1 cellular context compared by ENCODE assay signal in the genomic region with DNA sequence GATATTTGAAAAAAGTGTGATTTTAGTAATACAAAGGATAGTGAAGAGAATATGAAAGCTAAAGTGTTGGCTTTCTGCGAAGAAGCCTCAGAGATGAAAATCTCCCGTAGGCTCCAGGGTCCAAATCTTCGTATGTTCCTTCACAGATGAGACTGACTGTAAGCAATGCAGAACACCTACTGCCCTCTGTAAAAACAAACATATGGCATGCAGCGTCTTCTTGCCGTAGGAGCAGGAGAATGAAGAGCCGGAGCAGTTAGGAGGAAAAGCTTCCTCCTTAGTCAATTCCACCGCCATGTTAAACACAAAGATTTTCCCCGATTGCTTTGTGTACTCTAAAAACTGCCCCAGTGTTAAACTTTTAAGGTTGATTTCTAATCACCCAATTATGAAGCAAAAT.
TF ChIP-seq lines count a peak whose summit lies in the region.

No MANE protein-coding gene starts in this region.

TF ChIP-seq in HepG2, 621 proteins besides CTCF, POLR2A, EP300 and RAD21:
- peak; percentile 73 for TF ChIP-seq FOXA3 (CRISPR knock-in tag; IDR thresholded peaks at IDR 0.05)
- no peak for TF ChIP-seq FOXA1 (IDR thresholded peaks at IDR 0.05)
- peak; percentile 74 for TF ChIP-seq FOXA1 (CRISPR knock-in tag; IDR thresholded peaks at IDR 0.05)
- TF ChIP-seq STAG1 (CRISPR knock-in tag; IDR thresholded peaks at IDR 0.05): peak; percentile 27; the same call in 1 of the 2 replicates
- no peak for TF ChIP-seq SNAI1 (CRISPR knock-in tag; IDR thresholded peaks at IDR 0.05; ENCODE audit: borderline replicate concordance)
- TF ChIP-seq ZNF629 (CRISPR knock-in tag; conservative IDR thresholded peaks at IDR 0.05): no peak
TF ChIP-seq in HepG2: peak in this region for 3.
